ENCODE assay signal across 16 cellular contexts in genomic region chr15:42593143-42593542, GRCh38. TPM values are rescaled to one million over a fixed set of nuclear protein-coding genes. Genes with fewer than 3 reads are reported as not detected.
DNase-seq lines count a peak whose midpoint lies in the region; ATAC-seq and TF ChIP-seq lines count a peak whose summit lies in the region.
"Had no signal": no experiment of that assay in that cellular context is flagged by ENCODE, and none has a peak within 500 bp of the region (broad histone marks: within the 10 kb centered on the region; RNA-seq: fewer than 3 reads in every experiment).

No MANE protein-coding gene starts in this region.

- no peak overlapping the region for H4K91ac ChIP-seq in mesenchymal stem cell (ENCODE audit: low read length)

- no CpG with 5 or more reads among the region's 4 CpGs for WGBS in mesenchymal stem cell
- 72% methylated on average over 4 of the region's 4 CpGs for WGBS in suprapubic skin

- no peak overlapping the region for H3K18ac ChIP-seq in mesenchymal stem cell (ENCODE audit: low read depth in 1 of 2, low read length in 2 of 2)

- H3K9ac ChIP-seq in mesenchymal stem cell (ENCODE audit: low read length), result peak overlapping the region; percentile 85

- H2BK15ac ChIP-seq in mesenchymal stem cell (ENCODE audit: low read depth, poor library complexity, severe bottlenecking), result no peak overlapping the region

- H4K8ac ChIP-seq in mesenchymal stem cell (ENCODE audit: low read length), result no peak overlapping the region

- H2AFZ ChIP-seq in mesenchymal stem cell (ENCODE audit: low read depth, low read length), result no peak overlapping the region

- no peak overlapping the region for H3K27ac ChIP-seq in mesenchymal stem cell (ENCODE audit: low read length, poor library complexity, severe bottlenecking)
- peak overlapping the region; percentile 78 for H3K27ac ChIP-seq in suprapubic skin

- DNase-seq in GM03348 (ENCODE audit: low spot score), result peak; percentile 53
- DNase-seq in fibroblast of gingiva (ENCODE audit: low read depth), result peak; percentile 11
- peak; percentile 45 for DNase-seq in mesenchymal stem cell
- DNase-seq in suprapubic skin (ENCODE audit: low spot score in 2 of 2), result peak in 1 of 2 donors; percentile 74
- no peak for DNase-seq in SIG-M5 treated with dmso at 0.1 percent for 504 hours (lab: John Stamatoyannopoulos, UW; ENCODE audit: unreplicated experiment)
- no peak for DNase-seq in GM10266 (ENCODE audit: extremely low spot score)
- DNase-seq: ACHN; activated CD4-positive, alpha-beta T cell treated with anti-CD3 and anti-CD28 coated beads, Interleukin-2, amount 50 U/mL, for 4 hours; H7; hypothalamus; naive thymus-derived CD4-positive, alpha-beta T cell; NCI-H2081; NCI-H69; PC-3 had no signal

- H3K4me2 ChIP-seq in mesenchymal stem cell (ENCODE audit: low read length, poor library complexity, severe bottlenecking), result no peak overlapping the region

- H3K27me3 ChIP-seq in mesenchymal stem cell (ENCODE audit: control insufficient read depth in 1 of 2, insufficient read depth in 1 of 2, low read length in 2 of 2) (no peaks in the 10 kb centered on the region), suprapubic skin (no peaks in the 10 kb centered on the region)

- peaks cover 22% of the 10 kb centered on the region for H3K79me1 ChIP-seq in mesenchymal stem cell (replicated peaks; ENCODE audit: low read length, poor library complexity, severe bottlenecking)

- TF ChIP-seq CTCF in suprapubic skin (IDR thresholded peaks at IDR 0.05) (no peak), GM10266 (IDR thresholded peaks at IDR 0.05; ENCODE audit: control insufficient read depth, insufficient read depth, low read depth, missing control alignments) (no peak)

- H3K4me3 ChIP-seq in mesenchymal stem cell (ENCODE audit: insufficient read depth in 1 of 2, low read depth in 1 of 2, low read length in 2 of 2) (peak overlapping the region in 1 of 2 experiments; percentile 45), suprapubic skin (no peak overlapping the region)

- no peaks in the 10 kb centered on the region for H3K9me3 ChIP-seq in mesenchymal stem cell (ENCODE audit: control insufficient read depth, low read length)
- H3K9me3 ChIP-seq in suprapubic skin, result no peaks in the 10 kb centered on the region

- no peak overlapping the region for H3K23ac ChIP-seq in mesenchymal stem cell (ENCODE audit: low read length in 2 of 2)

- H3K4me1 ChIP-seq in mesenchymal stem cell (ENCODE audit: control insufficient read depth, insufficient read depth, low read depth, low read length) (no peaks in the 10 kb centered on the region), suprapubic skin (peaks cover 13% of the 10 kb centered on the region)

- TF ChIP-seq POLR2A in suprapubic skin (IDR thresholded peaks at IDR 0.05), result no peak

- H2BK12ac ChIP-seq in mesenchymal stem cell (ENCODE audit: low read length in 2 of 2), result no peak overlapping the region

- H2BK5ac ChIP-seq in mesenchymal stem cell (ENCODE audit: low read depth, low read length, poor library complexity, severe bottlenecking), result no peak overlapping the region

- no peak overlapping the region for H2AK5ac ChIP-seq in mesenchymal stem cell (ENCODE audit: low read length, severe bottlenecking)

- peaks cover 0 to 2% of the 10 kb centered on the region in 2 experiments for H3K36me3 ChIP-seq in mesenchymal stem cell (ENCODE audit: control insufficient read depth in 1 of 2, insufficient read depth in 2 of 2, low read depth in 1 of 2, low read length in 2 of 2)
- no peaks in the 10 kb centered on the region for H3K36me3 ChIP-seq in suprapubic skin

- H3K14ac ChIP-seq in mesenchymal stem cell (ENCODE audit: low read length in 2 of 2), result no peak overlapping the region

- no peak overlapping the region for H3K4ac ChIP-seq in mesenchymal stem cell (ENCODE audit: low read depth in 1 of 2, low read length in 2 of 2)

- TF ChIP-seq EP300 in suprapubic skin (IDR thresholded peaks at IDR 0.05), result no peak

- ATAC-seq in GM18907 (IDR thresholded peaks at IDR 0.05; ENCODE audit: unreplicated experiment) (no peak), GM18511 (IDR thresholded peaks at IDR 0.05; ENCODE audit: unreplicated experiment) (no peak)
- ATAC-seq: naive thymus-derived CD4-positive, alpha-beta T cell; PC-3 had no signal

- H2BK120ac ChIP-seq in mesenchymal stem cell (ENCODE audit: low read depth, low read length), result no peak overlapping the region

RNA-seq across cellular contexts. Expression of gene STARD9, which starts 17.7 kb away (rescaled TPM):
- 1.8 TPM for polyA plus RNA-seq in mesenchymal stem cell (2013, experiment 1 of 2)
- 1.6 TPM for polyA plus RNA-seq in mesenchymal stem cell (2013, experiment 2 of 2)
- total RNA-seq in suprapubic skin, result 10 to 100 TPM in 1 of 4 donors, 1 to 10 TPM in 3; 5.0 to 24.6 (median 7.6) TPM

RNA-seq across cellular contexts. Expression of gene HAUS2, which starts 44.5 kb away (rescaled TPM):
- polyA plus RNA-seq in mesenchymal stem cell (2013, experiment 1 of 2), result 14.6 TPM
- 14.3 TPM for polyA plus RNA-seq in mesenchymal stem cell (2013, experiment 2 of 2)
- 10 to 100 TPM; 16.9 to 33.2 (median 19.2) TPM for total RNA-seq in suprapubic skin

RNA-seq across cellular contexts. Expression of gene LRRC57, which starts 44.5 kb away (rescaled TPM):
- 10.9 TPM for polyA plus RNA-seq in mesenchymal stem cell (2013, experiment 1 of 2)
- polyA plus RNA-seq in mesenchymal stem cell (2013, experiment 2 of 2), result 11.1 TPM
- total RNA-seq in suprapubic skin, result 10 to 100 TPM; 20.9 to 46.9 (median 31.8) TPM

Comparison
In these comparisons a context has a peak if more than half of its experiments do, and no peak if none do; other contexts are left out.
1. DNase-seq: peak in GM03348 (single experiment), fibroblast of gingiva (single experiment) and mesenchymal stem cell (single experiment); none in SIG-M5 treated with dmso at 0.1 percent for 504 hours (single experiment) and GM10266 (single experiment).